ENCODE assay signal across 18 cellular contexts in genomic region chr2:227147023-227147422, GRCh38. TPM values are rescaled to one million over a fixed set of nuclear protein-coding genes. Genes with fewer than 3 reads are reported as not detected.
"Had no signal": no experiment of that assay in that cellular context is flagged by ENCODE, and none has a peak within 500 bp of the region (broad histone marks: within the 10 kb centered on the region; RNA-seq: fewer than 3 reads in every experiment).

No MANE protein-coding gene starts in this region.

- H3K27ac ChIP-seq: cardiac muscle cell, colonic mucosa, neutrophil, psoas muscle, upper lobe of left lung had no signal

- H3K9me3 ChIP-seq: colonic mucosa, neutrophil, psoas muscle had no signal

- ATAC-seq: naive thymus-derived CD4-positive, alpha-beta T cell; psoas muscle; sciatic nerve had no signal

- H3K27me3 ChIP-seq: cardiac muscle cell, colonic mucosa, upper lobe of left lung had no signal

- DNase-seq: activated CD4-positive, alpha-beta T cell treated with anti-CD3 and anti-CD28 coated beads, Interleukin-2, amount 50 U/mL, for 48 hours; activated CD4-positive, CD25-positive, alpha-beta regulatory T cell treated with anti-CD3 and anti-CD28 coated beads, Interleukin-2, amount 50 U/mL, for 72 hours; activated gamma-delta T cell treated with Interleukin-2 at 50 U/mL for 16 hours; activated naive CD8-positive, alpha-beta T cell treated with anti-CD3 and anti-CD28 coated beads for 36 hours; activated T-cell treated with anti-CD3 and anti-CD28 coated beads, Interleukin-2, amount 50 U/mL, for 48 hours; colonic mucosa; effector CD8-positive, alpha-beta T cell; immature natural killer cell; left cardiac atrium; naive thymus-derived CD4-positive, alpha-beta T cell; psoas muscle; stimulated activated CD4-positive, alpha-beta T cell treated with anti-CD3 and anti-CD28 coated beads, Interleukin-2, amount 100 ng/mL, for 48 hours; stimulated activated naive CD4-positive, alpha-beta T cell treated with Interleukin-2 at 50 U/mL for 16 hours; upper lobe of left lung had no signal

- H3K4me3 ChIP-seq: cardiac muscle cell, colonic mucosa, psoas muscle, upper lobe of left lung had no signal

- H3K36me3 ChIP-seq: cardiac muscle cell, colonic mucosa, neutrophil, upper lobe of left lung had no signal

- H3K4me1 ChIP-seq: colonic mucosa, upper lobe of left lung had no signal

RNA-seq across cellular contexts. Expression of gene COL4A4, which starts 17.0 kb away (rescaled TPM):
- total RNA-seq: activated naive CD8-positive, alpha-beta T cell treated with anti-CD3 and anti-CD28 coated beads for 36 hours; lung microvascular endothelial cell had no signal

RNA-seq across cellular contexts. Expression of gene COL4A3, which starts 17.4 kb away (rescaled TPM):
- total RNA-seq: activated naive CD8-positive, alpha-beta T cell treated with anti-CD3 and anti-CD28 coated beads for 36 hours; cardiac muscle cell; lung microvascular endothelial cell had no signal
- polyA plus RNA-seq: naive thymus-derived CD4-positive, alpha-beta T cell had no signal
